Comparison of ENCODE assay signal across 10 cellular contexts in genomic region chr2:219331560-219332213, GRCh38. TPM values are rescaled to one million over a fixed set of nuclear protein-coding genes. Genes with fewer than 3 reads are reported as not detected.
DNase-seq lines count a peak whose midpoint lies in the region; ATAC-seq and TF ChIP-seq lines count a peak whose summit lies in the region.
"Had no signal": no experiment of that assay in that cellular context is flagged by ENCODE, and none has a peak within 500 bp of the region (broad histone marks: within the 10 kb centered on the region; RNA-seq: fewer than 3 reads in every experiment).

No MANE protein-coding gene starts in this region.

- H3K36me3 Mint-ChIP-seq in activated naive CD8-positive, alpha-beta T cell treated with anti-CD3 and anti-CD28 coated beads, Interleukin-2, amount 10 ng/mL, durations not matched to agents 7 days and 5 days, result no peaks in the 10 kb centered on the region

- DNase-seq in HuH-7 (ENCODE audit: low spot score) (peak; percentile 62), smooth muscle cell (lab: John Stamatoyannopoulos, UW; ENCODE audit: unreplicated experiment) (peak; percentile 32), MM.1S (no peak)
- DNase-seq in activated naive CD8-positive, alpha-beta T cell treated with anti-CD3 and anti-CD28 coated beads, Interleukin-2, amount 10 ng/mL, durations not matched to agents 7 days and 5 days, result peak; percentile 70
- DNase-seq: cerebellar nuclear complex, naive B cell had no signal

- H3K9me3 Mint-ChIP-seq in activated naive CD8-positive, alpha-beta T cell treated with anti-CD3 and anti-CD28 coated beads, Interleukin-2, amount 10 ng/mL, durations not matched to agents 7 days and 5 days, result peaks cover 4% of the 10 kb centered on the region

- no peaks in the 10 kb centered on the region for H3K79me2 ChIP-seq in smooth muscle cell (ENCODE audit: low read depth)
- no peaks in the 10 kb centered on the region for H3K79me2 ChIP-seq in MM.1S (ENCODE audit: low read length)

- H3K4me2 ChIP-seq in smooth muscle cell (peak overlapping the region; percentile 59), MM.1S (ENCODE audit: low read depth, low read length) (no peak overlapping the region)

- H3K36me3 ChIP-seq in smooth muscle cell (ENCODE audit: low read depth) (no peaks in the 10 kb centered on the region), MM.1S (replicated peaks; ENCODE audit: insufficient read depth, low read length) (no peaks in the 10 kb centered on the region)

- H3K27me3 ChIP-seq in smooth muscle cell (ENCODE audit: low read depth) (peaks cover 86% of the 10 kb centered on the region), MM.1S (replicated peaks; ENCODE audit: insufficient read depth, low read length) (0 out of 2 replicates have a peak, but pooled peaks cover 14% of the 10 kb centered on the region)

- POLR2A ChIA-PET in activated naive CD8-positive, alpha-beta T cell treated with anti-CD3 and anti-CD28 coated beads, Interleukin-2, amount 10 ng/mL, durations not matched to agents 7 days and 5 days (lab: Charles Lee), result no interaction called here

- no peaks in the 10 kb centered on the region for H3K9me2 ChIP-seq in MM.1S (replicated peaks; ENCODE audit: insufficient read depth, low read length)

- H2AFZ ChIP-seq in smooth muscle cell (ENCODE audit: low read depth) (no peak overlapping the region), MM.1S (ENCODE audit: low read length) (no peak overlapping the region)

- peaks cover 54% of the 10 kb centered on the region for H3K27me3 Mint-ChIP-seq in activated naive CD8-positive, alpha-beta T cell treated with anti-CD3 and anti-CD28 coated beads, Interleukin-2, amount 10 ng/mL, durations not matched to agents 7 days and 5 days

- H3K9ac ChIP-seq in smooth muscle cell (ENCODE audit: low read depth), result no peak overlapping the region
- H3K9ac ChIP-seq in MM.1S (ENCODE audit: low read length), result no peak overlapping the region

- 17% methylated on average over 39 of the region's 39 CpGs for WGBS in smooth muscle cell (ENCODE audit: low lambda C conversion rate)

- H4K20me1 ChIP-seq in smooth muscle cell (ENCODE audit: low read depth) (no peaks in the 10 kb centered on the region), MM.1S (ENCODE audit: insufficient read depth, low read length) (no peaks in the 10 kb centered on the region)

- H3K27ac ChIP-seq in smooth muscle cell (ENCODE audit: low read depth) (no peak overlapping the region), MM.1S (ENCODE audit: low read length) (no peak overlapping the region)

- no peak overlapping the region for H3K27ac Mint-ChIP-seq in activated naive CD8-positive, alpha-beta T cell treated with anti-CD3 and anti-CD28 coated beads, Interleukin-2, amount 10 ng/mL, durations not matched to agents 7 days and 5 days

- TF ChIP-seq CTCF in smooth muscle cell (IDR thresholded peaks at IDR 0.05; ENCODE audit: borderline replicate concordance, insufficient read depth, poor library complexity, severe bottlenecking) (no peak), MM.1S (IDR thresholded peaks at IDR 0.05; ENCODE audit: low read length) (no peak)

- no peaks in the 10 kb centered on the region for H3K4me1 ChIP-seq in smooth muscle cell (ENCODE audit: low read depth)
- no peaks in the 10 kb centered on the region for H3K4me1 ChIP-seq in MM.1S (ENCODE audit: low read length)

- H3F3A ChIP-seq in smooth muscle cell (ENCODE audit: low read depth), result no peaks in the 10 kb centered on the region
- no peaks in the 10 kb centered on the region for H3F3A ChIP-seq in MM.1S (ENCODE audit: insufficient read depth, low read length)

- H3K4me3 Mint-ChIP-seq in activated naive CD8-positive, alpha-beta T cell treated with anti-CD3 and anti-CD28 coated beads, Interleukin-2, amount 10 ng/mL, durations not matched to agents 7 days and 5 days, result no peak overlapping the region

- no peak for ATAC-seq in activated naive CD8-positive, alpha-beta T cell treated with anti-CD3 and anti-CD28 coated beads, Interleukin-2, amount 10 ng/mL, durations not matched to agents 7 days and 5 days (ENCODE audit: low read depth)
- no peak for ATAC-seq in HG02623 (IDR thresholded peaks at IDR 0.05; ENCODE audit: unreplicated experiment)
- no peak for ATAC-seq in HG03571 (IDR thresholded peaks at IDR 0.05; ENCODE audit: unreplicated experiment)

- H3K4me3 ChIP-seq in iPS-11a (ENCODE audit: low read depth, low read length), result peak overlapping the region; percentile 1
- H3K4me3 ChIP-seq in smooth muscle cell, result no peak overlapping the region
- no peak overlapping the region for H3K4me3 ChIP-seq in MM.1S (ENCODE audit: low read length)

- H3K4me1 Mint-ChIP-seq in activated naive CD8-positive, alpha-beta T cell treated with anti-CD3 and anti-CD28 coated beads, Interleukin-2, amount 10 ng/mL, durations not matched to agents 7 days and 5 days, result peaks cover 1% of the 10 kb centered on the region
- H3K4me1 Mint-ChIP-seq: naive B cell had no signal

- H3K9me3 ChIP-seq in smooth muscle cell (replicated peaks; ENCODE audit: low read depth), result no peaks in the 10 kb centered on the region
- no peaks in the 10 kb centered on the region for H3K9me3 ChIP-seq in MM.1S (replicated peaks; ENCODE audit: insufficient read depth, low read length)

RNA-seq across cellular contexts. Expression of gene RESP18, which starts 0.9 kb away (rescaled TPM):
- total RNA-seq in activated naive CD8-positive, alpha-beta T cell treated with anti-CD3 and anti-CD28 coated beads, Interleukin-2, amount 10 ng/mL, durations not matched to agents 7 days and 5 days, result not detected
- not detected in 2 replicates for total RNA-seq in smooth muscle cell
- not detected in 2 replicates for polyA plus RNA-seq in smooth muscle cell
- total RNA-seq: T-helper 2 cell treated with Interferon-gamma antibody and Interleukin-4, amounts not matched to agents 100 ng/mL and 5 ng/mL, for 36 hours had no signal

RNA-seq across cellular contexts. Expression of gene PTPRN, which starts 22.5 kb away (rescaled TPM):
- not detected for total RNA-seq in activated naive CD8-positive, alpha-beta T cell treated with anti-CD3 and anti-CD28 coated beads, Interleukin-2, amount 10 ng/mL, durations not matched to agents 7 days and 5 days
- total RNA-seq in smooth muscle cell, result 10.7 and 19.4 TPM in 2 replicates
- 31.1 and 36.4 TPM in 2 replicates for polyA plus RNA-seq in smooth muscle cell
- total RNA-seq: T-helper 2 cell treated with Interferon-gamma antibody and Interleukin-4, amounts not matched to agents 100 ng/mL and 5 ng/mL, for 36 hours had no signal

RNA-seq across cellular contexts. Expression of gene DNAJB2, which starts 52.5 kb away (rescaled TPM):
- 10 to 100 TPM; 65.9 to 67.5 TPM for total RNA-seq in activated naive CD8-positive, alpha-beta T cell treated with anti-CD3 and anti-CD28 coated beads, Interleukin-2, amount 10 ng/mL, durations not matched to agents 7 days and 5 days
- 37.2 and 52.4 TPM in 2 replicates for total RNA-seq in smooth muscle cell
- polyA plus RNA-seq in smooth muscle cell, result 14.3 and 24.2 TPM in 2 replicates

RNA-seq across cellular contexts. Expression of gene DNPEP, which starts 56.0 kb away (rescaled TPM):
- 10 to 100 TPM; 63.2 to 69.0 TPM for total RNA-seq in activated naive CD8-positive, alpha-beta T cell treated with anti-CD3 and anti-CD28 coated beads, Interleukin-2, amount 10 ng/mL, durations not matched to agents 7 days and 5 days
- total RNA-seq in smooth muscle cell, result 24.9 and 137 TPM in 2 replicates
- 48.1 and 61.8 TPM in 2 replicates for polyA plus RNA-seq in smooth muscle cell

Comparison
In these comparisons a context has a peak if more than half of its experiments do, and no peak if none do; other contexts are left out.
1. RNA of gene PTPRN, which starts 22.5 kb away (total RNA-seq): 10.7 to 19.4 TPM in smooth muscle cell; not detected in activated naive CD8-positive, alpha-beta T cell treated with anti-CD3 and anti-CD28 coated beads, Interleukin-2, amount 10 ng/mL, durations not matched to agents 7 days and 5 days; every median in the first group is over 10 times any median in the second.